Comparison of ENCODE assay signal across 18 cellular contexts in genomic region chr10:132611026-132611910, GRCh38.
DNase-seq lines count a peak whose midpoint lies in the region; FAIRE-seq and TF ChIP-seq lines count a peak whose summit lies in the region.
"Had no signal": no experiment of that assay in that cellular context is flagged by ENCODE, and none has a peak within 500 bp of the region (broad histone marks: within the 10 kb centered on the region; RNA-seq: fewer than 3 reads in every experiment).

No MANE protein-coding gene starts in this region.

- H2AFZ ChIP-seq in osteoblast (ENCODE audit: low read length), result no peak overlapping the region

- TF ChIP-seq POLR2A in GM12892 (IDR thresholded peaks at IDR 0.05; ENCODE audit: low read depth, low read length), result no peak

- H3K4me2 ChIP-seq in osteoblast (ENCODE audit: insufficient read depth, low read length), result no peak overlapping the region

- FAIRE-seq in GM12892 (lab: Jason Lieb, UNC), result no peak
- FAIRE-seq: K562 had no signal

- H3K4me1 ChIP-seq in effector memory CD4-positive, alpha-beta T cell (ENCODE audit: control insufficient read depth, insufficient read depth, low read length, poor library complexity, severe bottlenecking), result peaks cover 4% of the 10 kb centered on the region
- H3K4me1 ChIP-seq in osteoblast (ENCODE audit: insufficient read depth, low read length), result peaks cover 3% of the 10 kb centered on the region

- H3K27ac ChIP-seq in effector memory CD4-positive, alpha-beta T cell (ENCODE audit: insufficient read depth, low read length, poor library complexity, severe bottlenecking), result peak overlapping the region; percentile 7
- H3K27ac ChIP-seq in osteoblast (ENCODE audit: low read depth, low read length) (no peak overlapping the region), coronary artery (no peak overlapping the region)
- H3K27ac ChIP-seq: gastrocnemius medialis, thoracic aorta had no signal

- no peak overlapping the region for H3K4me3 ChIP-seq in effector memory CD4-positive, alpha-beta T cell (ENCODE audit: insufficient read depth, low read depth, low read length, poor library complexity, severe bottlenecking)
- H3K4me3 ChIP-seq in osteoblast (ENCODE audit: insufficient read depth, low read length) (no peak overlapping the region), coronary artery (no peak overlapping the region), MG63 (no peak overlapping the region)
- H3K4me3 ChIP-seq: gastrocnemius medialis, K562, thoracic aorta had no signal

- TF ChIP-seq CTCF in osteoblast (IDR thresholded peaks at IDR 0.05; ENCODE audit: extremely low read depth, low read depth, low read length) (no peak), coronary artery (IDR thresholded peaks at IDR 0.05) (no peak)

- DNase-seq in activated naive CD4-positive, alpha-beta T cell treated with anti-CD3 and anti-CD28 coated beads, Interleukin-2, amount 50 U/mL, for 16 hours, result peak; percentile 7
- DNase-seq in activated naive CD4-positive, alpha-beta T cell (lab: John Stamatoyannopoulos, UW), result no peak
- DNase-seq in GM12892 (ENCODE audit: insufficient read length) (peak; percentile 13), osteoblast (ENCODE audit: insufficient read length, low spot score, missing footprints) (peak; percentile 64), coronary artery (ENCODE audit: low spot score) (no peak), MG63 (no peak), DMS153 treated with DMSO at 0.1 percent for 48 hours (lab: John Stamatoyannopoulos, UW; ENCODE audit: unreplicated experiment) (no peak)
- DNase-seq in effector memory CD4-positive, alpha-beta T cell, result no peak
- DNase-seq: anterior cingulate cortex; cerebellar nuclear complex; effector CD4-positive, alpha-beta T cell; gastrocnemius medialis; kidney glomerular epithelial cell; NCI-H1694; NCI-H774; SIG-M5 had no signal

- no peaks in the 10 kb centered on the region for H3K27me3 ChIP-seq in effector memory CD4-positive, alpha-beta T cell (replicated peaks; ENCODE audit: control insufficient read depth, insufficient read depth, low read length, poor library complexity, severe bottlenecking)
- no peaks in the 10 kb centered on the region for H3K27me3 ChIP-seq in osteoblast (ENCODE audit: insufficient read depth, low read length)
- no peaks in the 10 kb centered on the region for H3K27me3 ChIP-seq in MG63
- H3K27me3 ChIP-seq: gastrocnemius medialis had no signal

- H3K36me3 ChIP-seq in effector memory CD4-positive, alpha-beta T cell (ENCODE audit: control insufficient read depth, insufficient read depth, low read length), result no peaks in the 10 kb centered on the region
- H3K36me3 ChIP-seq in osteoblast (ENCODE audit: insufficient read depth, low read length) (no peaks in the 10 kb centered on the region), MG63 (no peaks in the 10 kb centered on the region)
- H3K36me3 ChIP-seq: gastrocnemius medialis, thoracic aorta had no signal

- peaks cover 33% of the 10 kb centered on the region for H4K20me1 ChIP-seq in osteoblast (ENCODE audit: insufficient read depth, low read length)

- peaks cover 16% of the 10 kb centered on the region for H3K79me2 ChIP-seq in osteoblast (ENCODE audit: insufficient read depth, low read length)

- no peaks in the 10 kb centered on the region for H3K9me3 ChIP-seq in effector memory CD4-positive, alpha-beta T cell (ENCODE audit: control insufficient read depth, low read length)
- H3K9me3 ChIP-seq in osteoblast (ENCODE audit: low read depth, low read length), result no peaks in the 10 kb centered on the region
- no peaks in the 10 kb centered on the region for H3K9me3 ChIP-seq in MG63
- H3K9me3 ChIP-seq: gastrocnemius medialis, thoracic aorta had no signal

Comparison
In these comparisons a context has a peak if more than half of its experiments do, and no peak if none do; other contexts are left out.
1. DNase-seq: peak in activated naive CD4-positive, alpha-beta T cell treated with anti-CD3 and anti-CD28 coated beads, Interleukin-2, amount 50 U/mL, for 16 hours (single experiment), GM12892 (single experiment) and osteoblast (single experiment); none in activated naive CD4-positive, alpha-beta T cell (0 of 4), effector memory CD4-positive, alpha-beta T cell (0 of 3), coronary artery (single experiment), MG63 (single experiment) and DMS153 treated with DMSO at 0.1 percent for 48 hours (single experiment).